In the genomic region with DNA sequence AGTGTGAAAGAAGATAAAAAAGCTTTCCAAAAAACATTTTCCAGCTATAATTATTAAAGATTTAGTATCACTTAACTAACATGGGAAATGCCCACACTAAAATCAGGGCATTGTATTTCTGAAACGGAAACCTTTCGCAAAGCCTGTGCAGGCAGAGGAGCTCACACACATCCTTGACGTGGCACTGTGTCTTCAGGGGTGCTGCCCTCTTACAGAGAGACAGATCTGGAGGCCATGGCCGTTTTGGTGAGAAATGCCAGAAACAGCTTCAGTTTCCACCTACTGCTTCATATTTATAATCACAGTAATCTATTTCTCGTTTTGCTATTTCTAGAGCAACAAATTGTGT, we compare ENCODE assay signal across 17 cellular contexts.
"Had no signal": no experiment of that assay in that cellular context is flagged by ENCODE, and none has a peak within 500 bp of the region (broad histone marks: within the 10 kb centered on the region; RNA-seq: fewer than 3 reads in every experiment).

No MANE protein-coding gene starts in this region.

- H3K27ac ChIP-seq: neural progenitor cell, ovary, tibial artery had no signal

- H3K27me3 ChIP-seq: neural progenitor cell, ovary, tibial artery had no signal

- H3K9me3 Mint-ChIP-seq: activated T-cell treated with anti-CD3 and anti-CD28 coated beads, Interleukin-2, amount 50 U/mL, for 72 hours; dendritic cell treated with granulocyte-macrophage colony-stimulating factor and Interleukin-4, amounts not matched to agents 40 ng/mL and 50 ng/mL, for 4 days; neural progenitor cell; T-helper 2 cell treated with Interferon-gamma antibody and Interleukin-4, amounts not matched to agents 5 μg/mL and 100 μg/mL, for 36 hours had no signal

- H3K4me1 Mint-ChIP-seq: neural progenitor cell had no signal

- H3K9me3 ChIP-seq: ovary, tibial artery had no signal

- H3K27me3 Mint-ChIP-seq: dendritic cell treated with granulocyte-macrophage colony-stimulating factor and Interleukin-4, amounts not matched to agents 40 ng/mL and 50 ng/mL, for 4 days had no signal

- H2AFZ ChIP-seq: neural progenitor cell had no signal

- H3K27ac Mint-ChIP-seq: activated T-cell treated with anti-CD3 and anti-CD28 coated beads, Interleukin-2, amount 50 U/mL, for 72 hours; dendritic cell treated with granulocyte-macrophage colony-stimulating factor and Interleukin-4, amounts not matched to agents 40 ng/mL and 50 ng/mL, for 4 days; neural progenitor cell; T-helper 2 cell treated with Interferon-gamma antibody and Interleukin-4, amounts not matched to agents 5 μg/mL and 100 μg/mL, for 36 hours had no signal

- H3K4me3 Mint-ChIP-seq: activated T-cell treated with anti-CD3 and anti-CD28 coated beads, Interleukin-2, amount 50 U/mL, for 72 hours; dendritic cell treated with granulocyte-macrophage colony-stimulating factor and Interleukin-4, amounts not matched to agents 40 ng/mL and 50 ng/mL, for 4 days; neural progenitor cell; T-helper 2 cell treated with Interferon-gamma antibody and Interleukin-4, amounts not matched to agents 5 μg/mL and 100 μg/mL, for 36 hours had no signal

- H3K4me3 ChIP-seq: neural progenitor cell, ovary, tibial artery had no signal

- H3K4me2 ChIP-seq: neural progenitor cell had no signal

- DNase-seq: activated CD4-positive, alpha-beta T cell treated with anti-CD3 and anti-CD28 coated beads, Interleukin-2, amount 50 U/mL, for 4 hours; activated effector memory CD4-positive, alpha-beta T cell treated with anti-CD3 and anti-CD28 coated beads, Interleukin-2, amount 50 U/mL, for 16 hours; activated naive CD4-positive, alpha-beta T cell treated with anti-CD3 and anti-CD28 coated beads, Interleukin-2, amount 50 U/mL, for 16 hours; activated T-cell treated with anti-CD3 and anti-CD28 coated beads, Interleukin-2, amount 50 U/mL, for 72 hours; aorta; effector memory CD4-positive, alpha-beta T cell; glutamatergic neuron; hypothalamus; ovary; stimulated activated CD4-positive, alpha-beta T cell treated with anti-CD3 and anti-CD28 coated beads, Interleukin-12 subunit alpha, Interleukin-12 subunit beta, amount 100 ng/mL, for 4 hours; stimulated activated CD4-positive, alpha-beta T cell treated with anti-CD3 and anti-CD28 coated beads, Interleukin-1b, Interleukin-23, amount 100 ng/mL, for 48 hours; stimulated activated CD8-positive, alpha-beta memory T cell treated with anti-CD3 and anti-CD28 coated beads, Interleukin-4, amount 100 ng/mL, for 48 hours; stimulated activated naive CD4-positive, alpha-beta T cell; tibial artery had no signal

- ATAC-seq: activated T-cell treated with anti-CD3 and anti-CD28 coated beads, Interleukin-2, amount 50 U/mL, for 72 hours had no signal

- H3K36me3 ChIP-seq: neural progenitor cell, ovary had no signal
